In the genomic region with DNA sequence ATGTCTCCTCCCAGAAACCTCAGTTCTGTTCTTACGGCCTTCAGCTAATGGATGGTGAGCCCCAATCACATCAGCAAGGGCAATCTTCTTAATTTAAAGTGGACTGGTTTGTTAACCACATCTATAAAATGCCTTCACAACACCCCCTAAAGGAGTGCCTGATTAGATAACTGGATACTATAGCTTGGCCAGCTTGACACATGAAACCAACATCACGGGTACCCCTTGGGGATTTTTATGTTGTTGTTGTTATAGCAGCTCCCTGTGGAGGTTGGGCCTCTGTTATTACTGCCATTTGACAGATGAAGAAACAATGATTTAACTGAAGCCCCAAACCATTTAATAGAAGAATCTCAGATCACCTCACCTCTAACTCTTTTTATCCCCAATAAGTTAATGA, we compare ENCODE assay signal across 1 cellular context.
TF ChIP-seq lines count a peak whose summit lies in the region.

No MANE protein-coding gene starts in this region.

TF ChIP-seq in HEK293, 187 proteins besides CTCF, POLR2A, EP300 and RAD21 (continued from another document and continues in another):
- TF ChIP-seq, protein P1, sequence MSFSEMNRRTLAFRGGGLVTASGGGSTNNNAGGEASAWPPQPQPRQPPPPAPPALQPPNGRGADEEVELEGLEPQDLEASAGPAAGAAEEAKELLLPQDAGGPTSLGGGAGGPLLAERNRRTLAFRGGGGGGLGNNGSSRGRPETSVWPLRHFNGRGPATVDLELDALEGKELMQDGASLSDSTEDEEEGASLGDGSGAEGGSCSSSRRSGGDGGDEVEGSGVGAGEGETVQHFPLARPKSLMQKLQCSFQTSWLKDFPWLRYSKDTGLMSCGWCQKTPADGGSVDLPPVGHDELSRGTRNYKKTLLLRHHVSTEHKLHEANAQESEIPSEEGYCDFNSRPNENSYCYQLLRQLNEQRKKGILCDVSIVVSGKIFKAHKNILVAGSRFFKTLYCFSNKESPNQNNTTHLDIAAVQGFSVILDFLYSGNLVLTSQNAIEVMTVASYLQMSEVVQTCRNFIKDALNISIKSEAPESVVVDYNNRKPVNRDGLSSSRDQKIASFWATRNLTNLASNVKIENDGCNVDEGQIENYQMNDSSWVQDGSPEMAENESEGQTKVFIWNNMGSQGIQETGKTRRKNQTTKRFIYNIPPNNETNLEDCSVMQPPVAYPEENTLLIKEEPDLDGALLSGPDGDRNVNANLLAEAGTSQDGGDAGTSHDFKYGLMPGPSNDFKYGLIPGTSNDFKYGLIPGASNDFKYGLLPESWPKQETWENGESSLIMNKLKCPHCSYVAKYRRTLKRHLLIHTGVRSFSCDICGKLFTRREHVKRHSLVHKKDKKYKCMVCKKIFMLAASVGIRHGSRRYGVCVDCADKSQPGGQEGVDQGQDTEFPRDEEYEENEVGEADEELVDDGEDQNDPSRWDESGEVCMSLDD (tag by site-specific recombination; IDR thresholded peaks at IDR 0.05), result no peak
- TF ChIP-seq, protein P2, sequence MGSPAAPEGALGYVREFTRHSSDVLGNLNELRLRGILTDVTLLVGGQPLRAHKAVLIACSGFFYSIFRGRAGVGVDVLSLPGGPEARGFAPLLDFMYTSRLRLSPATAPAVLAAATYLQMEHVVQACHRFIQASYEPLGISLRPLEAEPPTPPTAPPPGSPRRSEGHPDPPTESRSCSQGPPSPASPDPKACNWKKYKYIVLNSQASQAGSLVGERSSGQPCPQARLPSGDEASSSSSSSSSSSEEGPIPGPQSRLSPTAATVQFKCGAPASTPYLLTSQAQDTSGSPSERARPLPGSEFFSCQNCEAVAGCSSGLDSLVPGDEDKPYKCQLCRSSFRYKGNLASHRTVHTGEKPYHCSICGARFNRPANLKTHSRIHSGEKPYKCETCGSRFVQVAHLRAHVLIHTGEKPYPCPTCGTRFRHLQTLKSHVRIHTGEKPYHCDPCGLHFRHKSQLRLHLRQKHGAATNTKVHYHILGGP (tag by site-specific recombination; IDR thresholded peaks at IDR 0.05), result no peak
- TF ChIP-seq ZNF138 (tag by site-specific recombination; IDR thresholded peaks at IDR 0.05; ENCODE audit: borderline replicate concordance) (no peak), ZNF677 (tag by site-specific recombination; IDR thresholded peaks at IDR 0.05) (no peak), HOXD13 (CRISPR knock-in tag; IDR thresholded peaks at IDR 0.05; ENCODE audit: borderline replicate concordance) (no peak), ZIC2 (tag by site-specific recombination; IDR thresholded peaks at IDR 0.05) (peak; percentile 84), ZNF600 (tag by site-specific recombination; IDR thresholded peaks at IDR 0.05) (no peak), ZNF776 (tag by site-specific recombination; IDR thresholded peaks at IDR 0.05; ENCODE audit: borderline replicate concordance) (no peak), ZNF335 (tag by site-specific recombination; conservative IDR thresholded peaks at IDR 0.05) (no peak), WT1 (tag by site-specific recombination; IDR thresholded peaks at IDR 0.05) (peak; percentile 97), ZNF510 (tag by site-specific recombination; IDR thresholded peaks at IDR 0.05; ENCODE audit: insufficient replicate concordance) (no peak), ZNF792 (tag by site-specific recombination; IDR thresholded peaks at IDR 0.05) (no peak), ZNF549 (tag by site-specific recombination; IDR thresholded peaks at IDR 0.05) (no peak), SETDB1 (IDR thresholded peaks at IDR 0.05; ENCODE audit: insufficient read length, low read length) (no peak), ZNF391 (tag by site-specific recombination; IDR thresholded peaks at IDR 0.05; ENCODE audit: borderline replicate concordance, low read depth) (no peak), ZFP37 (tag by site-specific recombination; IDR thresholded peaks at IDR 0.05) (no peak), ZNF221 (tag by site-specific recombination; IDR thresholded peaks at IDR 0.05; ENCODE audit: borderline replicate concordance) (no peak), SP3 (tag by site-specific recombination; IDR thresholded peaks at IDR 0.05) (no peak), MEIS1 (CRISPR knock-in tag; IDR thresholded peaks at IDR 0.05; ENCODE audit: borderline replicate concordance) (no peak), ZNF19 (tag by site-specific recombination; IDR thresholded peaks at IDR 0.05; ENCODE audit: low read depth) (no peak), ZNF544 (tag by site-specific recombination; IDR thresholded peaks at IDR 0.05) (no peak), ZNF341 (tag by site-specific recombination; IDR thresholded peaks at IDR 0.05; ENCODE audit: low read depth) (no peak), ZFP3 (tag by site-specific recombination; IDR thresholded peaks at IDR 0.05; ENCODE audit: low read depth) (0 out of 2 replicates have a peak, but pooled peaks have one; percentile 26), SALL2 (tag by site-specific recombination; IDR thresholded peaks at IDR 0.05; ENCODE audit: borderline replicate concordance) (no peak), PRDM1 (tag by site-specific recombination; IDR thresholded peaks at IDR 0.05) (no peak), FEZF1 (tag by site-specific recombination; IDR thresholded peaks at IDR 0.05) (peak; percentile 98), ZNF302 (tag by site-specific recombination; IDR thresholded peaks at IDR 0.05; ENCODE audit: low read depth) (no peak), KLF9 (tag by site-specific recombination; IDR thresholded peaks at IDR 0.05; ENCODE audit: low read depth) (no peak), SP2 (tag by site-specific recombination; IDR thresholded peaks at IDR 0.05) (no peak), ZNF202 (tag by site-specific recombination; IDR thresholded peaks at IDR 0.05; ENCODE audit: borderline replicate concordance) (no peak), GLI2 (tag by site-specific recombination; IDR thresholded peaks at IDR 0.05; ENCODE audit: borderline replicate concordance, low read depth) (peak; percentile 79), ZNF292 (tag by site-specific recombination; IDR thresholded peaks at IDR 0.05; ENCODE audit: borderline replicate concordance, low read depth) (no peak), ZNF596 (tag by site-specific recombination; IDR thresholded peaks at IDR 0.05) (no peak; the same call in 1 of the 2 replicates), ZNF658 (tag by site-specific recombination; IDR thresholded peaks at IDR 0.05) (no peak), ZNF133 (tag by site-specific recombination; IDR thresholded peaks at IDR 0.05) (no peak), SCRT2 (tag by site-specific recombination; IDR thresholded peaks at IDR 0.05) (no peak)
- TF ChIP-seq, protein P3, sequence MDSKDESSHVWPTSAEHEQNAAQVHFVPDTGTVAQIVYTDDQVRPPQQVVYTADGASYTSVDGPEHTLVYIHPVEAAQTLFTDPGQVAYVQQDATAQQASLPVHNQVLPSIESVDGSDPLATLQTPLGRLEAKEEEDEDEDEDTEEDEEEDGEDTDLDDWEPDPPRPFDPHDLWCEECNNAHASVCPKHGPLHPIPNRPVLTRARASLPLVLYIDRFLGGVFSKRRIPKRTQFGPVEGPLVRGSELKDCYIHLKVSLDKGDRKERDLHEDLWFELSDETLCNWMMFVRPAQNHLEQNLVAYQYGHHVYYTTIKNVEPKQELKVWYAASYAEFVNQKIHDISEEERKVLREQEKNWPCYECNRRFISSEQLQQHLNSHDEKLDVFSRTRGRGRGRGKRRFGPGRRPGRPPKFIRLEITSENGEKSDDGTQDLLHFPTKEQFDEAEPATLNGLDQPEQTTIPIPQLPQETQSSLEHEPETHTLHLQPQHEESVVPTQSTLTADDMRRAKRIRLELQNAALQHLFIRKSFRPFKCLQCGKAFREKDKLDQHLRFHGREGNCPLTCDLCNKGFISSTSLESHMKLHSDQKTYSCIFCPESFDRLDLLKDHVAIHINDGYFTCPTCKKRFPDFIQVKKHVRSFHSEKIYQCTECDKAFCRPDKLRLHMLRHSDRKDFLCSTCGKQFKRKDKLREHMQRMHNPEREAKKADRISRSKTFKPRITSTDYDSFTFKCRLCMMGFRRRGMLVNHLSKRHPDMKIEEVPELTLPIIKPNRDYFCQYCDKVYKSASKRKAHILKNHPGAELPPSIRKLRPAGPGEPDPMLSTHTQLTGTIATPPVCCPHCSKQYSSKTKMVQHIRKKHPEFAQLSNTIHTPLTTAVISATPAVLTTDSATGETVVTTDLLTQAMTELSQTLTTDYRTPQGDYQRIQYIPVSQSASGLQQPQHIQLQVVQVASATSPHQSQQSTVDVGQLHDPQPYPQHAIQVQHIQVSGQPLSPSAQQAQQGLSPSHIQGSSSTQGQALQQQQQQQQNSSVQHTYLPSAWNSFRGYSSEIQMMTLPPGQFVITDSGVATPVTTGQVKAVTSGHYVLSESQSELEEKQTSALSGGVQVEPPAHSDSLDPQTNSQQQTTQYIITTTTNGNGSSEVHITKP (tag by site-specific recombination; IDR thresholded peaks at IDR 0.05), result 0 out of 2 replicates have a peak, but pooled peaks have one; percentile 14
- TF ChIP-seq, protein P4, sequence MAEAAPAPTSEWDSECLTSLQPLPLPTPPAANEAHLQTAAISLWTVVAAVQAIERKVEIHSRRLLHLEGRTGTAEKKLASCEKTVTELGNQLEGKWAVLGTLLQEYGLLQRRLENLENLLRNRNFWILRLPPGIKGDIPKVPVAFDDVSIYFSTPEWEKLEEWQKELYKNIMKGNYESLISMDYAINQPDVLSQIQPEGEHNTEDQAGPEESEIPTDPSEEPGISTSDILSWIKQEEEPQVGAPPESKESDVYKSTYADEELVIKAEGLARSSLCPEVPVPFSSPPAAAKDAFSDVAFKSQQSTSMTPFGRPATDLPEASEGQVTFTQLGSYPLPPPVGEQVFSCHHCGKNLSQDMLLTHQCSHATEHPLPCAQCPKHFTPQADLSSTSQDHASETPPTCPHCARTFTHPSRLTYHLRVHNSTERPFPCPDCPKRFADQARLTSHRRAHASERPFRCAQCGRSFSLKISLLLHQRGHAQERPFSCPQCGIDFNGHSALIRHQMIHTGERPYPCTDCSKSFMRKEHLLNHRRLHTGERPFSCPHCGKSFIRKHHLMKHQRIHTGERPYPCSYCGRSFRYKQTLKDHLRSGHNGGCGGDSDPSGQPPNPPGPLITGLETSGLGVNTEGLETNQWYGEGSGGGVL (tag by site-specific recombination; IDR thresholded peaks at IDR 0.05), result no peak
- TF ChIP-seq, protein P5, sequence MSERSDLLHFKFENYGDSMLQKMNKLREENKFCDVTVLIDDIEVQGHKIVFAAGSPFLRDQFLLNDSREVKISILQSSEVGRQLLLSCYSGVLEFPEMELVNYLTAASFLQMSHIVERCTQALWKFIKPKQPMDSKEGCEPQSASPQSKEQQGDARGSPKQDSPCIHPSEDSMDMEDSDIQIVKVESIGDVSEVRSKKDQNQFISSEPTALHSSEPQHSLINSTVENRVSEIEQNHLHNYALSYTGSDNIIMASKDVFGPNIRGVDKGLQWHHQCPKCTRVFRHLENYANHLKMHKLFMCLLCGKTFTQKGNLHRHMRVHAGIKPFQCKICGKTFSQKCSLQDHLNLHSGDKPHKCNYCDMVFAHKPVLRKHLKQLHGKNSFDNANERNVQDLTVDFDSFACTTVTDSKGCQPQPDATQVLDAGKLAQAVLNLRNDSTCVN (tag by site-specific recombination; optimal IDR thresholded peaks at IDR 0.05), result no peak
- TF ChIP-seq, protein P6, sequence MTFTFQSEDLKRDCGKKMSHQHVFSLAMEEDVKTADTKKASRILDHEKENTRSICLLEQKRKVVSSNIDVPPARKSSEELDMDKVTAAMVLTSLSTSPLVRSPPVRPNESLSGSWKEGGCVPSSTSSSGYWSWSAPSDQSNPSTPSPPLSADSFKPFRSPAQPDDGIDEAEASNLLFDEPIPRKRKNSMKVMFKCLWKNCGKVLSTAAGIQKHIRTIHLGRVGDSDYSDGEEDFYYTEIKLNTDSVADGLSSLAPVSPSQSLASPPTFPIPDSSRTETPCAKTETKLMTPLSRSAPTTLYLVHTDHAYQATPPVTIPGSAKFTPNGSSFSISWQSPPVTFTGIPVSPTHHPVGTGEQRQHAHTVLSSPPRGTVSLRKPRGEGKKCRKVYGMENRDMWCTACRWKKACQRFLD (tag by site-specific recombination; IDR thresholded peaks at IDR 0.05), result no peak
- TF ChIP-seq, protein P7, sequence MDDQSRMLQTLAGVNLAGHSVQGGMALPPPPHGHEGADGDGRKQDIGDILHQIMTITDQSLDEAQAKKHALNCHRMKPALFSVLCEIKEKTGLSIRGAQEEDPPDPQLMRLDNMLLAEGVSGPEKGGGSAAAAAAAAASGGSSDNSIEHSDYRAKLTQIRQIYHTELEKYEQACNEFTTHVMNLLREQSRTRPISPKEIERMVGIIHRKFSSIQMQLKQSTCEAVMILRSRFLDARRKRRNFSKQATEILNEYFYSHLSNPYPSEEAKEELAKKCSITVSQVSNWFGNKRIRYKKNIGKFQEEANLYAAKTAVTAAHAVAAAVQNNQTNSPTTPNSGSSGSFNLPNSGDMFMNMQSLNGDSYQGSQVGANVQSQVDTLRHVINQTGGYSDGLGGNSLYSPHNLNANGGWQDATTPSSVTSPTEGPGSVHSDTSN (CRISPR knock-in tag; IDR thresholded peaks at IDR 0.05), result no peak
- TF ChIP-seq, protein P8, sequence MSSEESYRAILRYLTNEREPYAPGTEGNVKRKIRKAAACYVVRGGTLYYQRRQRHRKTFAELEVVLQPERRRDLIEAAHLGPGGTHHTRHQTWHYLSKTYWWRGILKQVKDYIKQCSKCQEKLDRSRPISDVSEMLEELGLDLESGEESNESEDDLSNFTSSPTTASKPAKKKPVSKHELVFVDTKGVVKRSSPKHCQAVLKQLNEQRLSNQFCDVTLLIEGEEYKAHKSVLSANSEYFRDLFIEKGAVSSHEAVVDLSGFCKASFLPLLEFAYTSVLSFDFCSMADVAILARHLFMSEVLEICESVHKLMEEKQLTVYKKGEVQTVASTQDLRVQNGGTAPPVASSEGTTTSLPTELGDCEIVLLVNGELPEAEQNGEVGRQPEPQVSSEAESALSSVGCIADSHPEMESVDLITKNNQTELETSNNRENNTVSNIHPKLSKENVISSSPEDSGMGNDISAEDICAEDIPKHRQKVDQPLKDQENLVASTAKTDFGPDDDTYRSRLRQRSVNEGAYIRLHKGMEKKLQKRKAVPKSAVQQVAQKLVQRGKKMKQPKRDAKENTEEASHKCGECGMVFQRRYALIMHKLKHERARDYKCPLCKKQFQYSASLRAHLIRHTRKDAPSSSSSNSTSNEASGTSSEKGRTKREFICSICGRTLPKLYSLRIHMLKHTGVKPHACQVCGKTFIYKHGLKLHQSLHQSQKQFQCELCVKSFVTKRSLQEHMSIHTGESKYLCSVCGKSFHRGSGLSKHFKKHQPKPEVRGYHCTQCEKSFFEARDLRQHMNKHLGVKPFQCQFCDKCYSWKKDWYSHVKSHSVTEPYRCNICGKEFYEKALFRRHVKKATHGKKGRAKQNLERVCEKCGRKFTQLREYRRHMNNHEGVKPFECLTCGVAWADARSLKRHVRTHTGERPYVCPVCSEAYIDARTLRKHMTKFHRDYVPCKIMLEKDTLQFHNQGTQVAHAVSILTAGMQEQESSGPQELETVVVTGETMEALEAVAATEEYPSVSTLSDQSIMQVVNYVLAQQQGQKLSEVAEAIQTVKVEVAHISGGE (tag by site-specific recombination; conservative IDR thresholded peaks at IDR 0.05; ENCODE audit: low read depth), result no peak
- TF ChIP-seq, protein P9, sequence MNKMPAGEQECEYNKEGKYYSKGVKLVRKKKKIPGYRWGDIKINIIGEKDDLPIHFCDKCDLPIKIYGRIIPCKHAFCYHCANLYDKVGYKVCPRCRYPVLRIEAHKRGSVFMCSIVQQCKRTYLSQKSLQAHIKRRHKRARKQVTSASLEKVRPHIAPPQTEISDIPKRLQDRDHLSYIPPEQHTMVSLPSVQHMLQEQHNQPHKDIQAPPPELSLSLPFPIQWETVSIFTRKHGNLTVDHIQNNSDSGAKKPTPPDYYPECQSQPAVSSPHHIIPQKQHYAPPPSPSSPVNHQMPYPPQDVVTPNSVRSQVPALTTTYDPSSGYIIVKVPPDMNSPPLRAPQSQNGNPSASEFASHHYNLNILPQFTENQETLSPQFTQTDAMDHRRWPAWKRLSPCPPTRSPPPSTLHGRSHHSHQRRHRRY (tag by site-specific recombination; IDR thresholded peaks at IDR 0.05), result no peak
- TF ChIP-seq, protein P10, sequence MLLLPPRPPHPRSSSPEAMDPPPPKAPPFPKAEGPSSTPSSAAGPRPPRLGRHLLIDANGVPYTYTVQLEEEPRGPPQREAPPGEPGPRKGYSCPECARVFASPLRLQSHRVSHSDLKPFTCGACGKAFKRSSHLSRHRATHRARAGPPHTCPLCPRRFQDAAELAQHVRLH (tag by site-specific recombination; IDR thresholded peaks at IDR 0.05), result peak; percentile 59; the same call in 1 of the 2 replicates
